ENCODE assay signal across 1 cellular context in the genomic region with DNA sequence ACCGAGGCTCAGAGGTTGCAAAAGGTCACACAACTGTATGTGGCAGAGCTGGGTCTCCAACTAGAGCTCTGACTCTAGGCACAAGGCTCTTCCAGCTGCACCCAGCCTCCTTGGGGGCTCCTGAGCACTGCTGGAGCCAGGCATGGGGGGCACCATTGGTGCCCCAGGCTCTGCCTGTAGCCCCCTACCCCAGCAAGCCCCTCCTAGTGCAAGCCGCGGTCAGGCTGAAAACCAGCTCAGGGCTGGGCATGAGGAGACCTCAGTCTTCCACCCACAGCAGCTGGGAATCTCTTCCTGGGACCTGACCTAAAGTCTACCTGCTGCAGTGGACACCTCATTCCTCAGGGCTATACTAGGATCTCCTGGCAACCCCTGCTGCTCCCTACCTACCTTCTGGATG.
TF ChIP-seq lines count a peak whose summit lies in the region.

No MANE protein-coding gene starts in this region.

TF ChIP-seq in H1, 55 proteins besides CTCF, POLR2A, EP300 and RAD21:
- TF ChIP-seq SP4 (IDR thresholded peaks at IDR 0.05; ENCODE audit: low read length), result no peak
- TF ChIP-seq TCF12 (IDR thresholded peaks at IDR 0.05; ENCODE audit: low read depth, low read length), result no peak
- TF ChIP-seq, protein P1, sequence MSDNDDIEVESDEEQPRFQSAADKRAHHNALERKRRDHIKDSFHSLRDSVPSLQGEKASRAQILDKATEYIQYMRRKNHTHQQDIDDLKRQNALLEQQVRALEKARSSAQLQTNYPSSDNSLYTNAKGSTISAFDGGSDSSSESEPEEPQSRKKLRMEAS (IDR thresholded peaks at IDR 0.05), result no peak
- no peak for TF ChIP-seq SIN3A (conservative IDR thresholded peaks at IDR 0.05 in 1 of 2, IDR thresholded peaks at IDR 0.05 in 1 of 2; ENCODE audit: low read depth in 1 of 2, low read length in 2 of 2)
- no peak for TF ChIP-seq PHF8 (conservative IDR thresholded peaks at IDR 0.05; ENCODE audit: low read depth, low read length)
- TF ChIP-seq NANOG (IDR thresholded peaks at IDR 0.05; ENCODE audit: insufficient read depth, low read depth, low read length, poor library complexity, severe bottlenecking), result no peak
- no peak for TF ChIP-seq SIX5 (IDR thresholded peaks at IDR 0.05; ENCODE audit: low read depth, low read length)
- TF ChIP-seq BACH1 (IDR thresholded peaks at IDR 0.05; ENCODE audit: low read length), result no peak
- no peak for TF ChIP-seq SRF (IDR thresholded peaks at IDR 0.05; ENCODE audit: low read depth, low read length)
- no peak for TF ChIP-seq RBBP5 (IDR thresholded peaks at IDR 0.05; ENCODE audit: borderline replicate concordance, low read depth, low read length)
